In genomic region chr19:8608858-8609209, GRCh38 we compare ENCODE assay signal across 9 cellular contexts. TPM values are rescaled to one million over a fixed set of nuclear protein-coding genes. Genes with fewer than 3 reads are reported as not detected.
DNase-seq lines count a peak whose midpoint lies in the region; ATAC-seq and TF ChIP-seq lines count a peak whose summit lies in the region.
"Had no signal": no experiment of that assay in that cellular context is flagged by ENCODE, and none has a peak within 500 bp of the region (broad histone marks: within the 10 kb centered on the region; RNA-seq: fewer than 3 reads in every experiment).

No MANE protein-coding gene starts in this region.

- DNase-seq in AG04449 (ENCODE audit: low read depth, low spot score) = no peak
- no peak for DNase-seq in IMR-90
- no peak for DNase-seq in nephron progenitor cell
- no peak for DNase-seq in Ammon's horn (ENCODE audit: low spot score)
- no peak for DNase-seq in NCI-H446 (lab: John Stamatoyannopoulos, UW)
- no peak for DNase-seq in NCI-H2081 (lab: John Stamatoyannopoulos, UW)
- DNase-seq: DMS79 had no signal

- peaks cover 36% of the 10 kb centered on the region for H3K4me1 Mint-ChIP-seq in nephron progenitor cell

- H3K27me3 Mint-ChIP-seq in nephron progenitor cell (ENCODE audit: low read depth, poor library complexity) = no peaks in the 10 kb centered on the region

- H3K4ac ChIP-seq in IMR-90 (ENCODE audit: low read depth, low read length) = peak overlapping the region; percentile 96

- H2BK20ac ChIP-seq in IMR-90 (ENCODE audit: low read depth, low read length) = no peak overlapping the region

- no peak for TF ChIP-seq RAD21 in IMR-90 (IDR thresholded peaks at IDR 0.05; ENCODE audit: low read length)

- H3K9me3 ChIP-seq in IMR-90 (ENCODE audit: control insufficient read depth, insufficient read depth, low read length) = peaks cover 8% of the 10 kb centered on the region
- no peaks in the 10 kb centered on the region for H3K9me3 ChIP-seq in ectodermal cell (ENCODE audit: control insufficient read depth, low read length)

- H3K4me3 ChIP-seq in AG04449 (ENCODE audit: low read depth, low read length) (peak overlapping the region; percentile 89), IMR-90 (ENCODE audit: insufficient read depth, low read depth, low read length) (peak overlapping the region; percentile 94), ectodermal cell (ENCODE audit: insufficient read depth, low read depth, low read length) (peak overlapping the region; percentile 46)

- no TSS peak for BruUV-seq in IMR-90 (replicated peaks; lab: Mats Ljungman, UMichigan)

- peak overlapping the region; percentile 90 for H3K23ac ChIP-seq in IMR-90 (ENCODE audit: low read depth, low read length)

- POLR2A ChIA-PET in AG04449 (lab: Yijun Ruan, JAX) (no interaction called here), IMR-90 (lab: Charles Lee; ENCODE audit: unreplicated experiment) (no interaction called here)

- dilution Hi-C loops in IMR-90 (cut with HindIII; ENCODE audit: low sequenced_read_pairs, unreplicated experiment) = no loop called here

- H3K14ac ChIP-seq in IMR-90 (replicated peaks; ENCODE audit: low read depth, low read length) = peak overlapping the region; percentile 96

- no peak overlapping the region for H3K56ac ChIP-seq in IMR-90 (ENCODE audit: extremely low read depth, insufficient read depth, low read length)

- H3K4me1 ChIP-seq in IMR-90 (ENCODE audit: control insufficient read depth, insufficient read depth, low read length) (peaks cover 4% of the 10 kb centered on the region), ectodermal cell (ENCODE audit: control insufficient read depth, insufficient read depth, low read length) (peaks cover 13% of the 10 kb centered on the region)

- peak overlapping the region; percentile 95 for H3K27ac Mint-ChIP-seq in nephron progenitor cell

- H3K4me2 ChIP-seq in IMR-90 (ENCODE audit: low read depth, low read length) = peak overlapping the region; percentile 85

- H3K36me3 Mint-ChIP-seq in nephron progenitor cell (ENCODE audit: low read depth) = peaks cover 44% of the 10 kb centered on the region

- peak overlapping the region; percentile 96 for H2AK9ac ChIP-seq in IMR-90 (replicated peaks; ENCODE audit: low read depth, low read length, poor library complexity)

- TF ChIP-seq POLR2A in IMR-90 (IDR thresholded peaks at IDR 0.05; ENCODE audit: low read depth, low read length) = no peak

- peak overlapping the region; percentile 78 for H4K5ac ChIP-seq in IMR-90 (ENCODE audit: low read depth, low read length)

- CTCF ChIA-PET in AG04449 (lab: Yijun Ruan, JAX) (interaction anchor here (0.6 to 3.3 kb wide), 3 partner anchors 14 to 29 kb away, joined by 3 to 21 read pairs (median 4); no protein-coding TSS in a partner anchor), IMR-90 (lab: Yijun Ruan, JAX) (no interaction called here)

- peak overlapping the region; percentile 80 for H3K18ac ChIP-seq in IMR-90 (ENCODE audit: low read depth, low read length)

- intact Hi-C loops in IMR-90 (cut with micrococcal nuclease) = no loop called here

- H3K9me1 ChIP-seq in IMR-90 (ENCODE audit: insufficient read depth, low read length) = peaks cover 3% of the 10 kb centered on the region

- H3K27me3 ChIP-seq in IMR-90 (ENCODE audit: control insufficient read depth, insufficient read depth, low read length) (no peaks in the 10 kb centered on the region), ectodermal cell (ENCODE audit: control insufficient read depth, insufficient read depth, low read length, poor library complexity, severe bottlenecking) (no peaks in the 10 kb centered on the region)

- H2BK5ac ChIP-seq in IMR-90 (ENCODE audit: low read depth, low read length, poor library complexity, severe bottlenecking) = peak overlapping the region; percentile 75

- TF ChIP-seq CTCF in AG04449 (IDR thresholded peaks at IDR 0.05; ENCODE audit: insufficient read depth, low read length, missing control alignments) (no peak), IMR-90 (conservative IDR thresholded peaks at IDR 0.05; ENCODE audit: low read depth, low read length) (no peak), nephron progenitor cell (IDR thresholded peaks at IDR 0.05) (no peak)

- peak overlapping the region; percentile 93 for H3K4me3 Mint-ChIP-seq in nephron progenitor cell

- no peaks in the 10 kb centered on the region for H4K20me1 ChIP-seq in IMR-90 (ENCODE audit: insufficient read depth, low read length)

- peak overlapping the region; percentile 98 for H2AK5ac ChIP-seq in IMR-90 (ENCODE audit: low read depth, low read length)

- H2AFZ ChIP-seq in IMR-90 (replicated peaks; ENCODE audit: low read length, poor library complexity) = peak overlapping the region; percentile 99

- H2BK15ac ChIP-seq in IMR-90 (ENCODE audit: low read depth, low read length) = peak overlapping the region; percentile 17; the same call in 1 of the 3 replicates

- H3K36me3 ChIP-seq in IMR-90 (ENCODE audit: control insufficient read depth, insufficient read depth, low read length) (peaks cover 7% of the 10 kb centered on the region; the same call in 1 of the 2 replicates), ectodermal cell (ENCODE audit: control insufficient read depth, insufficient read depth, low read length) (peaks cover 6% of the 10 kb centered on the region)

- peaks cover 24% of the 10 kb centered on the region for H3K9me3 Mint-ChIP-seq in nephron progenitor cell

- 67% methylated on average over 2 of the region's 5 CpGs; no CpG with 5 or more reads in 1 of the 2 experiments for WGBS in IMR-90 (ENCODE audit: extremely low coverage in 2 of 2, insufficient read length in 1 of 2), 2 experiments
- WGBS in ectodermal cell, 2 experiments = 51 to 58% methylated on average over 5 of the region's 5 CpGs

- in situ Hi-C loops in IMR-90 (cut with MboI; ENCODE audit: low sequenced_read_pairs) = no loop called here

- no peak for ATAC-seq in IMR-90 (ENCODE audit: low read depth)
- no peak for ATAC-seq in HG03280 (IDR thresholded peaks at IDR 0.05; ENCODE audit: unreplicated experiment)

- H4K91ac ChIP-seq in IMR-90 (ENCODE audit: insufficient read depth, low read depth, low read length) = peak overlapping the region; percentile 72

- H3K27ac ChIP-seq in IMR-90 (ENCODE audit: insufficient read depth, low read length) = peak overlapping the region; percentile 74
- no peak overlapping the region for H3K27ac ChIP-seq in ectodermal cell (ENCODE audit: insufficient read depth, low read depth, low read length, poor library complexity, severe bottlenecking)

- H4K8ac ChIP-seq in IMR-90 (ENCODE audit: low read depth in 2 of 2, low read length in 2 of 2) = peak overlapping the region; percentile 64 to 99

- H3K9ac ChIP-seq in IMR-90 (ENCODE audit: low read depth, low read length) = peak overlapping the region; percentile 76

- H3K79me1 ChIP-seq in IMR-90 (ENCODE audit: low read depth in 1 of 2, low read length in 2 of 2) = peaks cover 5 to 32% of the 10 kb centered on the region in 2 experiments

- H2BK120ac ChIP-seq in IMR-90 (ENCODE audit: low read depth, low read length) = peak overlapping the region; percentile 50

TF ChIP-seq in IMR-90, 13 proteins besides CTCF, POLR2A, EP300 and RAD21 (continues in another document):
- TF ChIP-seq FOS (IDR thresholded peaks at IDR 0.05; ENCODE audit: low read depth, low read length) (no peak), MAZ (IDR thresholded peaks at IDR 0.05; ENCODE audit: borderline replicate concordance, low read depth, low read length) (no peak), MXI1 (IDR thresholded peaks at IDR 0.05; ENCODE audit: borderline replicate concordance, low read depth, low read length) (no peak), ELK1 (IDR thresholded peaks at IDR 0.05; ENCODE audit: borderline replicate concordance, low read depth, low read length) (no peak), USF2 (IDR thresholded peaks at IDR 0.05; ENCODE audit: low read depth, low read length) (no peak), CEBPB (IDR thresholded peaks at IDR 0.05; ENCODE audit: low read depth, low read length) (no peak), RCOR1 (IDR thresholded peaks at IDR 0.05; ENCODE audit: insufficient replicate concordance, low read length) (no peak)

RNA-seq across cellular contexts. Expression of gene ADAMTS10, which starts 1.7 kb away (rescaled TPM):
- 2.8 and 3.4 TPM in 2 replicates for total RNA-seq in IMR-90 (2012; rRNA removed)
- polyA plus RNA-seq in IMR-90 (2012; rRNA removed) = 11.5 and 15.1 TPM in 2 replicates
- polyA plus RNA-seq in IMR-90 (2012; cell fraction: cytosol; rRNA removed) = 5.2 and 8.3 TPM in 2 replicates
- 168 and 325 TPM in 2 replicates for polyA plus RNA-seq in IMR-90 (2012; cell fraction: nucleus; rRNA removed; ENCODE audit: low replicate concordance)
- 19.8 TPM for polyA plus RNA-seq in ectodermal cell (2013, experiment 1 of 4)
- polyA plus RNA-seq in ectodermal cell (2013, experiment 2 of 4) = 24.1 TPM
- 18.2 TPM for polyA plus RNA-seq in ectodermal cell (2013, experiment 3 of 4)
- 17.6 TPM for polyA plus RNA-seq in ectodermal cell (2013, experiment 4 of 4)

RNA-seq across cellular contexts. Expression of gene NFILZ, which starts 21.6 kb away (rescaled TPM):
- not detected in 2 replicates for total RNA-seq in IMR-90 (2012; rRNA removed)
- not detected in 2 replicates for polyA plus RNA-seq in IMR-90 (2012; rRNA removed)
- polyA plus RNA-seq in IMR-90 (2012; cell fraction: cytosol; rRNA removed) = not detected in 2 replicates
- polyA plus RNA-seq in IMR-90 (2012; cell fraction: nucleus; rRNA removed; ENCODE audit: low replicate concordance) = not detected in 2 replicates
- not detected for polyA plus RNA-seq in ectodermal cell (2013, experiment 1 of 4)
- polyA plus RNA-seq in ectodermal cell (2013, experiment 2 of 4) = not detected
- not detected for polyA plus RNA-seq in ectodermal cell (2013, experiment 3 of 4)
- not detected for polyA plus RNA-seq in ectodermal cell (2013, experiment 4 of 4)

RNA-seq across cellular contexts. Expression of gene MYO1F, which starts 31.6 kb away (rescaled TPM):
- total RNA-seq in IMR-90 (2012; rRNA removed) = under 0.01 and 0.18 TPM in 2 replicates
- 0.14 TPM in 2 replicates for polyA plus RNA-seq in IMR-90 (2012; rRNA removed)
- 0.19 and 0.21 TPM in 2 replicates for polyA plus RNA-seq in IMR-90 (2012; cell fraction: cytosol; rRNA removed)
- 0.32 and 0.54 TPM in 2 replicates for polyA plus RNA-seq in IMR-90 (2012; cell fraction: nucleus; rRNA removed; ENCODE audit: low replicate concordance)
- 0.43 TPM for polyA plus RNA-seq in ectodermal cell (2013, experiment 1 of 4)
- 0.16 TPM for polyA plus RNA-seq in ectodermal cell (2013, experiment 2 of 4)
- polyA plus RNA-seq in ectodermal cell (2013, experiment 3 of 4) = 0.16 TPM
- 0.16 TPM for polyA plus RNA-seq in ectodermal cell (2013, experiment 4 of 4)
